In genomic region chr17:78476973-78477372, GRCh38 we compare ENCODE assay signal across 22 cellular contexts.
DNase-seq lines count a peak whose midpoint lies in the region; ATAC-seq and TF ChIP-seq lines count a peak whose summit lies in the region.
"Had no signal": no experiment of that assay in that cellular context is flagged by ENCODE, and none has a peak within 500 bp of the region (broad histone marks: within the 10 kb centered on the region; RNA-seq: fewer than 3 reads in every experiment).

No MANE protein-coding gene starts in this region.

- TF ChIP-seq CTCF in Caco-2 (IDR thresholded peaks at IDR 0.05; ENCODE audit: insufficient read depth in 1 of 2, low read depth in 1 of 2, low read length in 1 of 2, severe bottlenecking in 1 of 2, unreplicated experiment in 1 of 2) (no peak), left lung (IDR thresholded peaks at IDR 0.05) (no peak)

- POLR2A ChIA-PET in Caco-2 (lab: Charles Lee) = no interaction called here

- ATAC-seq in left lung = peak; percentile 92
- no peak for ATAC-seq in stimulated activated memory B cell treated with anti-CD40 and anti-IgM and Interleukin-4, amounts not matched to agents 10 μg/mL and 1 μg/mL and 100 μg/mL, for 72 hours
- ATAC-seq: stimulated activated naive CD8-positive, alpha-beta T cell treated with anti-CD3 and anti-CD28 coated beads, Interleukin-15, Interleukin-2, amounts not matched to agents 100 U/mL and 50 U/mL, for 24 hours had no signal

- intact Hi-C loops in Caco-2 (cut with micrococcal nuclease; ENCODE audit: unreplicated experiment) (no loop called here), left lung (cut with DNase I) (no loop called here)

- H3K4me1 ChIP-seq in Caco-2 (peaks cover 4% of the 10 kb centered on the region; the same call in 1 of the 2 replicates), left lung (no peaks in the 10 kb centered on the region)
- H3K4me1 ChIP-seq: colonic mucosa, right lobe of liver had no signal

- CTCF ChIA-PET in Caco-2 (lab: Charles Lee) = interaction anchor here (0.6 kb wide), 1 partner anchor 125 kb away, joined by 3 read pairs; no protein-coding TSS in a partner anchor

- no peaks in the 10 kb centered on the region for H3K27me3 Mint-ChIP-seq in Caco-2 (ENCODE audit: insufficient read depth, unreplicated experiment)
- peaks cover 14% of the 10 kb centered on the region for H3K27me3 Mint-ChIP-seq in stimulated activated memory B cell treated with anti-CD40 and anti-IgM and Interleukin-4, amounts not matched to agents 10 μg/mL and 1 μg/mL and 100 μg/mL, for 72 hours

- H3K27ac Mint-ChIP-seq in Caco-2 (ENCODE audit: unreplicated experiment) = no peak overlapping the region
- no peak overlapping the region for H3K27ac Mint-ChIP-seq in stimulated activated memory B cell treated with anti-CD40 and anti-IgM and Interleukin-4, amounts not matched to agents 10 μg/mL and 1 μg/mL and 100 μg/mL, for 72 hours

- no peak overlapping the region for H3K4me3 ChIP-seq in Caco-2 (ENCODE audit: low read depth, low read length)
- no peak overlapping the region for H3K4me3 ChIP-seq in left lung
- H3K4me3 ChIP-seq: colonic mucosa, right lobe of liver had no signal

- H3K4me1 Mint-ChIP-seq in Caco-2 (ENCODE audit: low read depth, unreplicated experiment) = no peaks in the 10 kb centered on the region
- peaks cover 12% of the 10 kb centered on the region for H3K4me1 Mint-ChIP-seq in stimulated activated memory B cell treated with anti-CD40 and anti-IgM and Interleukin-4, amounts not matched to agents 10 μg/mL and 1 μg/mL and 100 μg/mL, for 72 hours
- H3K4me1 Mint-ChIP-seq: CD14-positive monocyte had no signal

- H3K27me3 ChIP-seq in Caco-2 (replicated peaks; ENCODE audit: control insufficient read depth, insufficient read depth, low read length) (no peaks in the 10 kb centered on the region; the same call in 1 of the 2 replicates), left lung (peaks cover 0 to 7% of the 10 kb centered on the region in 2 donors)
- H3K27me3 ChIP-seq: colonic mucosa, right lobe of liver had no signal

- no peaks in the 10 kb centered on the region for H3K36me3 Mint-ChIP-seq in Caco-2 (ENCODE audit: insufficient read depth, unreplicated experiment)
- H3K36me3 Mint-ChIP-seq in stimulated activated memory B cell treated with anti-CD40 and anti-IgM and Interleukin-4, amounts not matched to agents 10 μg/mL and 1 μg/mL and 100 μg/mL, for 72 hours = no peaks in the 10 kb centered on the region
- H3K36me3 Mint-ChIP-seq: CD14-positive monocyte had no signal

- DNase-seq in Caco-2 (peak; percentile 70 to 71), ELF-1 (ENCODE audit: low read depth, low spot score) (peak; percentile 23), SW480 (ENCODE audit: low spot score) (peak; percentile 27), left lung (peak in 1 of 2 donors; percentile 26), activated gamma-delta T cell (lab: John Stamatoyannopoulos, UW) (no peak), DMS79 treated with DMSO at 0.1 percent for 48 hours (lab: John Stamatoyannopoulos, UW) (no peak)
- DNase-seq: activated CD4-positive, alpha-beta T cell treated with anti-CD3 and anti-CD28 coated beads for 4 hours; activated naive CD4-positive, alpha-beta T cell treated with anti-CD3 and anti-CD28 coated beads, Interleukin-2, amount 50 U/mL, for 16 hours; amygdala; colonic mucosa; GDM1; GOT3; Kasumi-1; NCI-H2081; NCI-H524 treated with DMSO at 0.1 percent for 48 hours; right lobe of liver; stimulated activated CD4-positive, alpha-beta T cell treated with anti-CD3 and anti-CD28 coated beads, Interleukin-12 subunit alpha, Interleukin-12 subunit beta, amount 100 ng/mL, for 4 hours; stimulated activated CD4-positive, alpha-beta T cell treated with anti-CD3 and anti-CD28 coated beads, Interleukin-4, amount 100 ng/mL, for 4 hours; stimulated activated naive CD8-positive, alpha-beta T cell treated with anti-CD3 and anti-CD28 coated beads, Interleukin-15, Interleukin-2, amounts not matched to agents 100 U/mL and 50 U/mL, for 24 hours; T-helper 2 cell had no signal

- H3K9me3 Mint-ChIP-seq in Caco-2 (ENCODE audit: unreplicated experiment) = no peaks in the 10 kb centered on the region
- H3K9me3 Mint-ChIP-seq in stimulated activated memory B cell treated with anti-CD40 and anti-IgM and Interleukin-4, amounts not matched to agents 10 μg/mL and 1 μg/mL and 100 μg/mL, for 72 hours = no peaks in the 10 kb centered on the region

- no peak overlapping the region for H3K4me3 Mint-ChIP-seq in Caco-2 (ENCODE audit: unreplicated experiment)
- no peak overlapping the region for H3K4me3 Mint-ChIP-seq in stimulated activated memory B cell treated with anti-CD40 and anti-IgM and Interleukin-4, amounts not matched to agents 10 μg/mL and 1 μg/mL and 100 μg/mL, for 72 hours
- H3K4me3 Mint-ChIP-seq: CD14-positive monocyte had no signal

- H3K36me3 ChIP-seq in Caco-2 (ENCODE audit: control insufficient read depth, insufficient read depth, low read length) (no peaks in the 10 kb centered on the region), left lung (no peaks in the 10 kb centered on the region)
- H3K36me3 ChIP-seq: colonic mucosa, right lobe of liver had no signal

- H3K9me3 ChIP-seq in Caco-2 (no peaks in the 10 kb centered on the region; the same call in 1 of the 2 replicates), left lung (no peaks in the 10 kb centered on the region)
- H3K9me3 ChIP-seq: colonic mucosa, right lobe of liver had no signal

- H3K27ac ChIP-seq in left lung = no peak overlapping the region
- H3K27ac ChIP-seq: colonic mucosa, right lobe of liver had no signal

- no TSS peak for BruUV-seq in Caco-2 (replicated peaks; lab: Mats Ljungman, UMichigan)

Comparison
In these comparisons a context has a peak if more than half of its experiments do, and no peak if none do; other contexts are left out.
1. DNase-seq: peak in Caco-2 (2 of 2), ELF-1 (single experiment) and SW480 (single experiment); none in activated gamma-delta T cell (single experiment) and DMS79 treated with DMSO at 0.1 percent for 48 hours (single experiment).